2 cellular contexts compared by ENCODE assay signal in the genomic region with DNA sequence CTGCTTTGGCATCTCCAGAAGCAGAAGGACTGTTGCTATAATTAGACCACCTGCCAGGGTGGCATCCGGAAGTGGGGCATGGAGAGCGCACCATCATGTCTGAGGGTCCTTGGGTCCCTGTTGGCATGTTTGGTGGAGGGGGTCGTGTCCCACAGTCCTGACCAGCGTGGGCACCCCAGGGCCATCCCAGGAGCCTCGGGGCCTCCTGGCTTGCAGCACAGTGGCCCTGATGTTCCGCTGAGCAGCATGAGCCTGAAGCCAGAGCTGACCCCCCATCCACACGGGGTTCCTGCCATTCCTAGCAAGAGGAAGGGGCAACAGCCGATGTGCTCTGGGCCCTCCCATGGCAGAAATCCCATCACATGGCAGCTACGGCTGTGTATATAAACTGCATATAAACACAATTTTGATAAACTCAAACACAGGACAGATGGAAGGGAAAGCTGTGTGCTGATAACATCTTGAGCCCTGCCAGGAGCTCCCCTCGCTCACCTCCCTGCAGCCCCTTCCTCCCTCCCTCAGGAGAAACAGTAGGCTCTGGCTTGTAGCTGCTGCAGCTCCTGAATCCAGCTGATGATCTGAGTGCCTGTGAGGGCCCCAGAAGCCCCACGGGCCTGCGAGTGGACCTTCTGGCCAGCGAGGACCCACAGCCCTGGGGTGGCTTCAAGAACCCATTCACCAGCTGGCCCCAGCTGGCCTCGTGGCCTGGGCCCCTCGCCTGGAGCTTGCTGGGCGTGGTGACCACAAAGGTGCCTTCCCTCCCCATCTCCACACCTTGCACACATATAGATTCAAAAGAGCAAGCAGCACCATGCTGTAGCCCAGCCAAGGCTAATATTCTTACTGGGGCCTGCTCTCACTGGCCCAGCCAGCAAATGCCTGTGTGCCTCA.
TF ChIP-seq lines count a peak whose summit lies in the region.

No MANE protein-coding gene starts in this region.

TF ChIP-seq in SK-N-SH, 30 proteins besides CTCF, POLR2A, EP300 and RAD21:
- TF ChIP-seq, protein P1, sequence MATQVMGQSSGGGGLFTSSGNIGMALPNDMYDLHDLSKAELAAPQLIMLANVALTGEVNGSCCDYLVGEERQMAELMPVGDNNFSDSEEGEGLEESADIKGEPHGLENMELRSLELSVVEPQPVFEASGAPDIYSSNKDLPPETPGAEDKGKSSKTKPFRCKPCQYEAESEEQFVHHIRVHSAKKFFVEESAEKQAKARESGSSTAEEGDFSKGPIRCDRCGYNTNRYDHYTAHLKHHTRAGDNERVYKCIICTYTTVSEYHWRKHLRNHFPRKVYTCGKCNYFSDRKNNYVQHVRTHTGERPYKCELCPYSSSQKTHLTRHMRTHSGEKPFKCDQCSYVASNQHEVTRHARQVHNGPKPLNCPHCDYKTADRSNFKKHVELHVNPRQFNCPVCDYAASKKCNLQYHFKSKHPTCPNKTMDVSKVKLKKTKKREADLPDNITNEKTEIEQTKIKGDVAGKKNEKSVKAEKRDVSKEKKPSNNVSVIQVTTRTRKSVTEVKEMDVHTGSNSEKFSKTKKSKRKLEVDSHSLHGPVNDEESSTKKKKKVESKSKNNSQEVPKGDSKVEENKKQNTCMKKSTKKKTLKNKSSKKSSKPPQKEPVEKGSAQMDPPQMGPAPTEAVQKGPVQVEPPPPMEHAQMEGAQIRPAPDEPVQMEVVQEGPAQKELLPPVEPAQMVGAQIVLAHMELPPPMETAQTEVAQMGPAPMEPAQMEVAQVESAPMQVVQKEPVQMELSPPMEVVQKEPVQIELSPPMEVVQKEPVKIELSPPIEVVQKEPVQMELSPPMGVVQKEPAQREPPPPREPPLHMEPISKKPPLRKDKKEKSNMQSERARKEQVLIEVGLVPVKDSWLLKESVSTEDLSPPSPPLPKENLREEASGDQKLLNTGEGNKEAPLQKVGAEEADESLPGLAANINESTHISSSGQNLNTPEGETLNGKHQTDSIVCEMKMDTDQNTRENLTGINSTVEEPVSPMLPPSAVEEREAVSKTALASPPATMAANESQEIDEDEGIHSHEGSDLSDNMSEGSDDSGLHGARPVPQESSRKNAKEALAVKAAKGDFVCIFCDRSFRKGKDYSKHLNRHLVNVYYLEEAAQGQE (IDR thresholded peaks at IDR 0.05; ENCODE audit: low read depth, low read length) = no peak
- no peak for TF ChIP-seq GABPA (IDR thresholded peaks at IDR 0.05; ENCODE audit: low read depth)
- TF ChIP-seq GATA2 (CRISPR knock-in tag; IDR thresholded peaks at IDR 0.05) = peak; percentile 61
- TF ChIP-seq NRF1 (IDR thresholded peaks at IDR 0.05; ENCODE audit: low read depth, low read length) = no peak
- TF ChIP-seq EZH2phosphoT487 (IDR thresholded peaks at IDR 0.05; ENCODE audit: borderline replicate concordance, low read depth) = no peak
TF ChIP-seq in SK-N-SH: peak in this region for 1.

TF ChIP-seq in SK-N-SH treated with all-trans-retinoic acid at 6 μM for 48 hours, 23 proteins besides CTCF, POLR2A, EP300 and RAD21 (continued from another document):
- no peak for TF ChIP-seq ARNTL (CRISPR knock-in tag; IDR thresholded peaks at IDR 0.05; ENCODE audit: borderline replicate concordance, low read depth)
